In genomic region chrX:37060999-37061398, GRCh38 we compare ENCODE assay signal across 1 cellular context.
TF ChIP-seq lines count a peak whose summit lies in the region.

No MANE protein-coding gene starts in this region.

TF ChIP-seq in GM23338, 12 proteins besides CTCF, POLR2A, EP300 and RAD21 (continued from another document):
- no peak for TF ChIP-seq EZH2 (IDR thresholded peaks at IDR 0.05; ENCODE audit: low read depth, unreplicated experiment)
TF ChIP-seq in GM23338: peak in this region for 0.
